In genomic region chr9:38066907-38067610, GRCh38 we compare ENCODE assay signal across 1 cellular context.
TF ChIP-seq lines count a peak whose summit lies in the region.

No MANE protein-coding gene starts in this region.

TF ChIP-seq in HepG2, 621 proteins besides CTCF, POLR2A, EP300 and RAD21 (continued from another document and continues in another):
- TF ChIP-seq ZNF598 (CRISPR knock-in tag; IDR thresholded peaks at IDR 0.05; ENCODE audit: borderline replicate concordance), result no peak
- TF ChIP-seq SSRP1 (CRISPR knock-in tag; IDR thresholded peaks at IDR 0.05), result no peak
- no peak for TF ChIP-seq AGO1 (IDR thresholded peaks at IDR 0.05; ENCODE audit: low read depth, low read length, poor library complexity, severe bottlenecking)
- TF ChIP-seq SMC3 (IDR thresholded peaks at IDR 0.05; ENCODE audit: low read length), result no peak
- no peak for TF ChIP-seq ZNF713 (CRISPR knock-in tag; IDR thresholded peaks at IDR 0.05)
- 0 out of 2 replicates have a peak, but pooled peaks have one; percentile 52 for TF ChIP-seq ISX (CRISPR knock-in tag; conservative IDR thresholded peaks at IDR 0.05)
- 0 out of 2 replicates have a peak, but pooled peaks have one; percentile 25 for TF ChIP-seq ZNF546 (CRISPR knock-in tag; conservative IDR thresholded peaks at IDR 0.05)
- no peak for TF ChIP-seq TBL1XR1 (IDR thresholded peaks at IDR 0.05; ENCODE audit: borderline replicate concordance, low read length, partially characterized antibody)
- TF ChIP-seq PHF8 (CRISPR knock-in tag; IDR thresholded peaks at IDR 0.05), result no peak; the same call in 1 of the 2 replicates
- TF ChIP-seq TERF1 (CRISPR knock-in tag; IDR thresholded peaks at IDR 0.05), result no peak
- TF ChIP-seq PHF20 (CRISPR knock-in tag; IDR thresholded peaks at IDR 0.05), result 0 out of 2 replicates have a peak, but pooled peaks have one; percentile 31
- TF ChIP-seq ZNF570 (CRISPR knock-in tag; IDR thresholded peaks at IDR 0.05; ENCODE audit: borderline replicate concordance), result no peak
- TF ChIP-seq NFE2L1 (CRISPR knock-in tag; IDR thresholded peaks at IDR 0.05; ENCODE audit: borderline replicate concordance), result no peak
- no peak for TF ChIP-seq ZBTB7A (CRISPR knock-in tag; IDR thresholded peaks at IDR 0.05)
- TF ChIP-seq CREM (IDR thresholded peaks at IDR 0.05), result no peak
- TF ChIP-seq CREM (CRISPR knock-in tag; IDR thresholded peaks at IDR 0.05), result no peak
- 0 out of 2 replicates have a peak, but pooled peaks have one; percentile 23 for TF ChIP-seq ZNF350 (CRISPR knock-in tag; IDR thresholded peaks at IDR 0.05; ENCODE audit: borderline replicate concordance, low read depth)
- TF ChIP-seq IRF9 (CRISPR knock-in tag; IDR thresholded peaks at IDR 0.05; ENCODE audit: borderline replicate concordance), result 0 out of 2 replicates have a peak, but pooled peaks have one; percentile 23
- TF ChIP-seq ZNF605 (CRISPR knock-in tag; IDR thresholded peaks at IDR 0.05), result peak; percentile 47; the same call in 1 of the 2 replicates
- no peak for TF ChIP-seq CBX2 (IDR thresholded peaks at IDR 0.05; ENCODE audit: low read depth, low read length)
- no peak for TF ChIP-seq CBX2 (CRISPR knock-in tag; IDR thresholded peaks at IDR 0.05; ENCODE audit: low read depth)
- no peak for TF ChIP-seq ZBTB44 (CRISPR knock-in tag; IDR thresholded peaks at IDR 0.05)
- TF ChIP-seq THAP9 (CRISPR knock-in tag; IDR thresholded peaks at IDR 0.05; ENCODE audit: borderline replicate concordance), result 0 out of 2 replicates have a peak, but pooled peaks have one; percentile 35
- no peak for TF ChIP-seq ZNF878 (CRISPR knock-in tag; IDR thresholded peaks at IDR 0.05)
- TF ChIP-seq ZNF547 (CRISPR knock-in tag; IDR thresholded peaks at IDR 0.05), result no peak
- no peak for TF ChIP-seq CENPBD1 (CRISPR knock-in tag; IDR thresholded peaks at IDR 0.05; ENCODE audit: borderline replicate concordance, low read depth)
- TF ChIP-seq ZNF558 (CRISPR knock-in tag; IDR thresholded peaks at IDR 0.05; ENCODE audit: borderline replicate concordance), result 0 out of 2 replicates have a peak, but pooled peaks have one; percentile 28
- peak; percentile 52; the same call in 1 of the 2 replicates for TF ChIP-seq SAP130 (CRISPR knock-in tag; IDR thresholded peaks at IDR 0.05; ENCODE audit: low read depth)
- TF ChIP-seq DNMT3B (CRISPR knock-in tag; conservative IDR thresholded peaks at IDR 0.05), result 0 out of 2 replicates have a peak, but pooled peaks have one; percentile 79
- no peak for TF ChIP-seq LBX2 (CRISPR knock-in tag; IDR thresholded peaks at IDR 0.05; ENCODE audit: borderline replicate concordance)
- TF ChIP-seq HNF4A (CRISPR knock-in tag; IDR thresholded peaks at IDR 0.05), result no peak
- TF ChIP-seq PLSCR1 (CRISPR knock-in tag; IDR thresholded peaks at IDR 0.05; ENCODE audit: borderline replicate concordance), result 0 out of 2 replicates have a peak, but pooled peaks have one; percentile 50
- no peak for TF ChIP-seq MYNN (CRISPR knock-in tag; IDR thresholded peaks at IDR 0.05; ENCODE audit: low read depth)
- no peak for TF ChIP-seq ELF3 (CRISPR knock-in tag; IDR thresholded peaks at IDR 0.05)
- TF ChIP-seq NFAT5 (CRISPR knock-in tag; IDR thresholded peaks at IDR 0.05), result 0 out of 2 replicates have a peak, but pooled peaks have one; percentile 25
- TF ChIP-seq ZNF33A (CRISPR knock-in tag; IDR thresholded peaks at IDR 0.05; ENCODE audit: borderline replicate concordance), result no peak
- TF ChIP-seq FOXO1 (CRISPR knock-in tag; IDR thresholded peaks at IDR 0.05), result no peak
- TF ChIP-seq MAX (IDR thresholded peaks at IDR 0.05), result no peak
- no peak for TF ChIP-seq ZNF484 (CRISPR knock-in tag; IDR thresholded peaks at IDR 0.05; ENCODE audit: borderline replicate concordance, low read depth)
- TF ChIP-seq TGIF2 (CRISPR knock-in tag; IDR thresholded peaks at IDR 0.05), result 0 out of 2 replicates have a peak, but pooled peaks have one; percentile 66
- TF ChIP-seq UBTF (CRISPR knock-in tag; IDR thresholded peaks at IDR 0.05), result peak; percentile 50
- TF ChIP-seq ATF3 (CRISPR knock-in tag; IDR thresholded peaks at IDR 0.05), result no peak
- no peak for TF ChIP-seq ZGPAT (CRISPR knock-in tag; IDR thresholded peaks at IDR 0.05)
